9 cellular contexts compared by ENCODE assay signal in the genomic region with DNA sequence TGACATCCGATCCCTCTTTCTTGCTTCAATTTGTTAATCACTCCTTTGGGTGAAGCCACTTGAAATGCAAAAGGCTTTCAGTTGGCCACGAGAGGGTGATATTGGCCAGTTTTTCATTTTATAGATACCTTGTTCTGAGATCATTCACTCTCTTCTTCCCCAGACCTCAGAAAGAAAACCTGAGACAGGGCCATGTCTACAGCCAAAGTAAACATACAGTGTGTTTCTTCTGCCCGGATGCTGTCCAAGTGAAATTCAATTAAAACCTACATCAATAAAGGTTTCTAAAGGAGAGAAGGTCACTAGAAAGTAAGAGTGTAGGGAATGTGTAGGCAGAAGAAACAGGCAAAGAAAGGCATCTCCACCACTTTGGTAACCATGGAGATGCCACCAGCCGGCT. TPM values are rescaled to one million over a fixed set of nuclear protein-coding genes. Genes with fewer than 3 reads are reported as not detected.
DNase-seq lines count a peak whose midpoint lies in the region; ATAC-seq, FAIRE-seq and TF ChIP-seq lines count a peak whose summit lies in the region.
"Had no signal": no experiment of that assay in that cellular context is flagged by ENCODE, and none has a peak within 500 bp of the region (broad histone marks: within the 10 kb centered on the region; RNA-seq: fewer than 3 reads in every experiment).

No MANE protein-coding gene starts in this region.

- no peak for FAIRE-seq in GM12892 (lab: Jason Lieb, UNC)
- FAIRE-seq: frontal cortex had no signal

- H3K4me1 ChIP-seq in foreskin keratinocyte (peaks cover 3% of the 10 kb centered on the region), transverse colon (no peaks in the 10 kb centered on the region)

- peak; percentile 4 for DNase-seq in AG09319 (ENCODE audit: extremely low read depth, low read depth)
- DNase-seq in H4 (ENCODE audit: low spot score) = peak; percentile 42
- DNase-seq in SHP77 treated with DMSO at 0.1 percent for 48 hours (lab: John Stamatoyannopoulos, UW) = peak; percentile 6
- DNase-seq in foreskin keratinocyte = peak in 1 of 2 donors; percentile 54
- no peak for DNase-seq in transverse colon
- DNase-seq in GM12892 (ENCODE audit: insufficient read length) = no peak
- no peak for DNase-seq in central memory CD4-positive, alpha-beta T cell

- intact Hi-C loops in transverse colon (cut with DNase I; ENCODE audit: low total_unique reads) = no loop called here

- no peaks in the 10 kb centered on the region for H3K36me3 ChIP-seq in transverse colon

- WGBS in transverse colon (ENCODE audit: low coverage in 1 of 2), 2 donors = 32 to 40% methylated on average over 4 of the region's 4 CpGs

- no peak overlapping the region for H3K4me3 ChIP-seq in transverse colon

- in situ Hi-C loops in transverse colon (cut with MboI; ENCODE audit: low pct_ligation_motif_present in 1 of 4, low pct_unique_long_range_greater_than_20kb in 1 of 4, low sequenced_read_pairs in 3 of 4) = no loop called here

- ATAC-seq in foreskin keratinocyte = peak; percentile 63
- ATAC-seq in HG03280 (IDR thresholded peaks at IDR 0.05; ENCODE audit: unreplicated experiment) = no peak

- no peaks in the 10 kb centered on the region for H3K9me3 ChIP-seq in transverse colon

- peak; percentile 55 for TF ChIP-seq CTCF in AG09319 (IDR thresholded peaks at IDR 0.05; ENCODE audit: low read depth, low read length)
- peak; percentile 85 for TF ChIP-seq CTCF in foreskin keratinocyte (conservative IDR thresholded peaks at IDR 0.05)
- peak in 4 of 5 experiments; percentile 18 to 45 (median 31) for TF ChIP-seq CTCF in transverse colon (IDR thresholded peaks at IDR 0.05)

- no peak for TF ChIP-seq EP300 in transverse colon (IDR thresholded peaks at IDR 0.05; ENCODE audit: low read depth)

- TF ChIP-seq POLR2A in transverse colon (IDR thresholded peaks at IDR 0.05) (no peak), GM12892 (IDR thresholded peaks at IDR 0.05; ENCODE audit: low read depth, low read length) (no peak)

- H3K27ac ChIP-seq in foreskin keratinocyte (no peak overlapping the region), transverse colon (no peak overlapping the region)

- H3K27me3 ChIP-seq in foreskin keratinocyte (no peaks in the 10 kb centered on the region), transverse colon (peaks cover 19% of the 10 kb centered on the region)

RNA-seq across cellular contexts. Expression of a gene that starts 39.5 kb away (rescaled TPM):
- 3.6 TPM in 2 replicates for total RNA-seq in H4 (2014; rRNA removed; shearing (Covaris generic))
- total RNA-seq in foreskin keratinocyte = 1.7 TPM in 2 replicates
- polyA plus RNA-seq in foreskin keratinocyte = 0.26 and 0.30 TPM in 2 replicates
- total RNA-seq in transverse colon = 100 to 1,000 TPM in 1 of 4 donors, 10 to 100 TPM in 3; 32.6 to 102 (median 63.0) TPM
- not detected for polyA plus RNA-seq in GM12892 (2012; ENCODE audit: missing spikeins)

Comparison
In these comparisons a context has a peak if more than half of its experiments do, and no peak if none do; other contexts are left out.
1. DNase-seq: peak in AG09319 (single experiment), H4 (single experiment) and SHP77 treated with DMSO at 0.1 percent for 48 hours (single experiment); none in transverse colon (single experiment), GM12892 (single experiment) and central memory CD4-positive, alpha-beta T cell (single experiment).
2. CTCF ChIP-seq: peak in every context shown above with its lines; median percentile 85 in foreskin keratinocyte; 55 in AG09319; 31 in transverse colon.